Comparison of ENCODE assay signal across 21 cellular contexts in genomic region chr14:67207810-67208209, GRCh38. TPM values are rescaled to one million over a fixed set of nuclear protein-coding genes. Genes with fewer than 3 reads are reported as not detected.
DNase-seq lines count a peak whose midpoint lies in the region; FAIRE-seq and TF ChIP-seq lines count a peak whose summit lies in the region.
"Had no signal": no experiment of that assay in that cellular context is flagged by ENCODE, and none has a peak within 500 bp of the region (broad histone marks: within the 10 kb centered on the region; RNA-seq: fewer than 3 reads in every experiment).

No MANE protein-coding gene starts in this region.

- H3K36me3 ChIP-seq in osteoblast (ENCODE audit: insufficient read depth, low read length): no peaks in the 10 kb centered on the region
- H3K36me3 ChIP-seq: BLaER1 treated with 17β-estradiol and CSF1 and Interleukin-3, amounts not matched to agents 10 nM and 100 nM had no signal

- H3K4me3 ChIP-seq in osteoblast (ENCODE audit: insufficient read depth, low read length): no peak overlapping the region
- H3K4me3 ChIP-seq: BLaER1 treated with 17β-estradiol and CSF1 and Interleukin-3, amounts not matched to agents 10 nM and 100 nM; GM12878 had no signal

- FAIRE-seq in HTR-8/SVneo (lab: Jason Lieb, UNC): peak; percentile 94
- FAIRE-seq: A204.1, D721Med, GM12878, GM12892, GM18507 had no signal

- no peak for TF ChIP-seq CTCF in osteoblast (IDR thresholded peaks at IDR 0.05; ENCODE audit: extremely low read depth, low read depth, low read length)

- no peaks in the 10 kb centered on the region for H4K20me1 ChIP-seq in osteoblast (ENCODE audit: insufficient read depth, low read length)
- H4K20me1 ChIP-seq: BLaER1 treated with 17β-estradiol and CSF1 and Interleukin-3, amounts not matched to agents 10 nM and 100 nM had no signal

- H2AFZ ChIP-seq in osteoblast (ENCODE audit: low read length): no peak overlapping the region

- H3K27ac ChIP-seq in osteoblast (ENCODE audit: low read depth, low read length): no peak overlapping the region
- H3K27ac ChIP-seq: BLaER1 treated with 17β-estradiol and CSF1 and Interleukin-3, amounts not matched to agents 10 nM and 100 nM; C4-2B had no signal

- H3K79me2 ChIP-seq in osteoblast (ENCODE audit: insufficient read depth, low read length): no peaks in the 10 kb centered on the region

- no peaks in the 10 kb centered on the region for H3K27me3 ChIP-seq in osteoblast (ENCODE audit: insufficient read depth, low read length)
- H3K27me3 ChIP-seq: BLaER1 treated with 17β-estradiol and CSF1 and Interleukin-3, amounts not matched to agents 10 nM and 100 nM had no signal

- DNase-seq in HTR-8/SVneo (ENCODE audit: insufficient read length, low spot score) (no peak), occipital lobe (lab: John Stamatoyannopoulos, UW) (peak; percentile 1), osteoblast (ENCODE audit: insufficient read length, low spot score, missing footprints) (no peak), EL (no peak), NCI-H446 (lab: John Stamatoyannopoulos, UW) (no peak)
- DNase-seq: 8988T; ACHN; Caco-2; Calu3; CD4-positive, alpha-beta T cell; CD8-positive, alpha-beta T cell; DMS79 treated with DMSO at 0.1 percent for 48 hours; GDM1 had no signal

- H3K9me3 ChIP-seq in osteoblast (ENCODE audit: low read depth, low read length): no peaks in the 10 kb centered on the region
- H3K9me3 ChIP-seq: BLaER1 treated with 17β-estradiol and CSF1 and Interleukin-3, amounts not matched to agents 10 nM and 100 nM; Caco-2 had no signal

- H3K4me1 ChIP-seq in osteoblast (ENCODE audit: insufficient read depth, low read length): no peaks in the 10 kb centered on the region
- H3K4me1 ChIP-seq: BLaER1 treated with 17β-estradiol and CSF1 and Interleukin-3, amounts not matched to agents 10 nM and 100 nM; Caco-2 had no signal

- H3K4me2 ChIP-seq in osteoblast (ENCODE audit: insufficient read depth, low read length): no peak overlapping the region
- H3K4me2 ChIP-seq: BLaER1 treated with 17β-estradiol and CSF1 and Interleukin-3, amounts not matched to agents 10 nM and 100 nM had no signal

RNA-seq across cellular contexts. Expression of gene GARIN2, which starts 18.6 kb away (rescaled TPM):
- 1.4 TPM for total RNA-seq in occipital lobe
- not detected in 2 replicates for total RNA-seq in osteoblast
- total RNA-seq: Caco-2; CD4-positive, alpha-beta T cell; CD8-positive, alpha-beta T cell; G401 had no signal

RNA-seq across cellular contexts. Expression of gene PALS1, which starts 33.4 kb away (rescaled TPM):
- total RNA-seq in occipital lobe (19.8 TPM), osteoblast (21.2 and 21.7 TPM in 2 replicates)
